Comparison of ENCODE assay signal across 9 cellular contexts in genomic region chr2:72770879-72771461, GRCh38. TPM values are rescaled to one million over a fixed set of nuclear protein-coding genes. Genes with fewer than 3 reads are reported as not detected.
A peak's percentile ranks its signal among the peaks of the same experiment; 100 is the strongest.
DNase-seq lines count a peak whose midpoint lies in the region; ATAC-seq and TF ChIP-seq lines count a peak whose summit lies in the region.
"Had no signal": no experiment of that assay in that cellular context is flagged by ENCODE, and none has a peak within 500 bp of the region (broad histone marks: within the 10 kb centered on the region; RNA-seq: fewer than 3 reads in every experiment).

No MANE protein-coding gene starts in this region.

- ATAC-seq in GM19043 (IDR thresholded peaks at IDR 0.05; ENCODE audit: low read depth, unreplicated experiment) (peak; percentile 49), heart left ventricle (peak in 3 of 4 donors; percentile 54 to 70 (median 66)), GM18907 (IDR thresholded peaks at IDR 0.05; ENCODE audit: unreplicated experiment) (no peak)
- ATAC-seq in activated naive CD8-positive, alpha-beta T cell treated with anti-CD3 and anti-CD28 coated beads, Interleukin-2, amount 50 U/mL, for 24 hours = no peak

- TF ChIP-seq CTCF in BE2C (IDR thresholded peaks at IDR 0.05; ENCODE audit: low read depth, low read length) (peak; percentile 60), heart left ventricle (IDR thresholded peaks at IDR 0.05) (peak; percentile 77 to 94 (median 91))

- no peak overlapping the region for H3K27ac ChIP-seq in heart left ventricle

- H3K4me1 ChIP-seq in BE2C = no peaks in the 10 kb centered on the region
- H3K4me1 ChIP-seq in heart left ventricle = peaks cover 0 to 10% (median 0%) of the 10 kb centered on the region in 12 donors

- no peaks in the 10 kb centered on the region for H3K36me3 Mint-ChIP-seq in activated naive CD8-positive, alpha-beta T cell treated with anti-CD3 and anti-CD28 coated beads, Interleukin-2, amount 50 U/mL, for 24 hours (ENCODE audit: low read depth)

- no peak for TF ChIP-seq POLR2A in heart left ventricle (IDR thresholded peaks at IDR 0.05)

- H3K9me3 Mint-ChIP-seq in activated naive CD8-positive, alpha-beta T cell treated with anti-CD3 and anti-CD28 coated beads, Interleukin-2, amount 50 U/mL, for 24 hours = no peaks in the 10 kb centered on the region
- H3K9me3 Mint-ChIP-seq: stimulated activated naive CD8-positive, alpha-beta T cell treated with anti-CD3 and anti-CD28 coated beads, Interleukin-15, Interleukin-2, amounts not matched to agents 100 ng/mL and 50 ng/mL, for 24 hours had no signal

- no peaks in the 10 kb centered on the region for H3K27me3 ChIP-seq in BE2C
- H3K27me3 ChIP-seq in heart left ventricle = no peaks in the 10 kb centered on the region

- no peaks in the 10 kb centered on the region for H3K4me1 Mint-ChIP-seq in activated naive CD8-positive, alpha-beta T cell treated with anti-CD3 and anti-CD28 coated beads, Interleukin-2, amount 50 U/mL, for 24 hours

- no peaks in the 10 kb centered on the region for H3K9me3 ChIP-seq in BE2C
- H3K9me3 ChIP-seq in heart left ventricle = no peaks in the 10 kb centered on the region

- no peaks in the 10 kb centered on the region for H3K36me3 ChIP-seq in BE2C
- H3K36me3 ChIP-seq in heart left ventricle = no peaks in the 10 kb centered on the region

- intact Hi-C loops in heart left ventricle (cut with DNase I) = loop anchor here in 8 of 10 donors (1.0 to 10.0 kb wide), 8 partner anchors 36 to 404 kb away; partner anchors contain the start of gene EXOC6B (in 1 of the 8)

- H3K27ac Mint-ChIP-seq in activated naive CD8-positive, alpha-beta T cell treated with anti-CD3 and anti-CD28 coated beads, Interleukin-2, amount 50 U/mL, for 24 hours = no peak overlapping the region
- H3K27ac Mint-ChIP-seq: stimulated activated naive CD8-positive, alpha-beta T cell treated with anti-CD3 and anti-CD28 coated beads, Interleukin-15, Interleukin-2, amounts not matched to agents 100 ng/mL and 50 ng/mL, for 24 hours had no signal

- no peak overlapping the region for H3K4me3 Mint-ChIP-seq in activated naive CD8-positive, alpha-beta T cell treated with anti-CD3 and anti-CD28 coated beads, Interleukin-2, amount 50 U/mL, for 24 hours
- H3K4me3 Mint-ChIP-seq: stimulated activated naive CD8-positive, alpha-beta T cell treated with anti-CD3 and anti-CD28 coated beads, Interleukin-15, Interleukin-2, amounts not matched to agents 100 ng/mL and 50 ng/mL, for 24 hours had no signal

- peak; percentile 46 for DNase-seq in BE2C
- peak; percentile 70 for DNase-seq in LoVo (ENCODE audit: low spot score)
- DNase-seq in RPMI7951 (ENCODE audit: low read depth) = peak; percentile 70
- DNase-seq in activated naive CD8-positive, alpha-beta T cell treated with anti-CD3 and anti-CD28 coated beads, Interleukin-2, amount 50 U/mL, for 24 hours = peak; percentile 55
- DNase-seq in heart left ventricle = peak in 2 of 5 donors; percentile 64 to 66
- DNase-seq in retina = peak; percentile 29

- 1 to 2% (median 1%) methylated on average over 2 of the region's 2 CpGs for WGBS in heart left ventricle, 4 donors

- no peak overlapping the region for H3K4me3 ChIP-seq in BE2C (ENCODE audit: low read depth, low read length)
- no peak overlapping the region for H3K4me3 ChIP-seq in heart left ventricle

- H3K27me3 Mint-ChIP-seq in activated naive CD8-positive, alpha-beta T cell treated with anti-CD3 and anti-CD28 coated beads, Interleukin-2, amount 50 U/mL, for 24 hours = no peaks in the 10 kb centered on the region
- H3K27me3 Mint-ChIP-seq: stimulated activated naive CD8-positive, alpha-beta T cell treated with anti-CD3 and anti-CD28 coated beads, Interleukin-15, Interleukin-2, amounts not matched to agents 100 ng/mL and 50 ng/mL, for 24 hours had no signal

RNA-seq across cellular contexts. Expression of gene EXOC6B, which starts 54.9 kb away (rescaled TPM):
- polyA plus RNA-seq in BE2C (2012; ENCODE audit: insufficient read depth, insufficient read length, low read depth) = 1.4 TPM
- 9.7 and 9.9 TPM in 2 replicates for total RNA-seq in RPMI7951 (2014; rRNA removed; shearing (Covaris generic))
- total RNA-seq in heart left ventricle = 100 to 1,000 TPM in 8 of 9 donors, 10 to 100 TPM in 1; 74.9 to 192 (median 153) TPM
- 10 to 100 TPM; 18.4 to 42.2 TPM for polyA plus RNA-seq in heart left ventricle

Comparison
In these comparisons a context has a peak if more than half of its experiments do, and no peak if none do; other contexts are left out.
1. ATAC-seq: peak in GM19043 (single experiment) and heart left ventricle (3 of 4); none in activated naive CD8-positive, alpha-beta T cell treated with anti-CD3 and anti-CD28 coated beads, Interleukin-2, amount 50 U/mL, for 24 hours (single experiment) and GM18907 (single experiment).